Comparison of ENCODE assay signal across 18 cellular contexts in the genomic region with DNA sequence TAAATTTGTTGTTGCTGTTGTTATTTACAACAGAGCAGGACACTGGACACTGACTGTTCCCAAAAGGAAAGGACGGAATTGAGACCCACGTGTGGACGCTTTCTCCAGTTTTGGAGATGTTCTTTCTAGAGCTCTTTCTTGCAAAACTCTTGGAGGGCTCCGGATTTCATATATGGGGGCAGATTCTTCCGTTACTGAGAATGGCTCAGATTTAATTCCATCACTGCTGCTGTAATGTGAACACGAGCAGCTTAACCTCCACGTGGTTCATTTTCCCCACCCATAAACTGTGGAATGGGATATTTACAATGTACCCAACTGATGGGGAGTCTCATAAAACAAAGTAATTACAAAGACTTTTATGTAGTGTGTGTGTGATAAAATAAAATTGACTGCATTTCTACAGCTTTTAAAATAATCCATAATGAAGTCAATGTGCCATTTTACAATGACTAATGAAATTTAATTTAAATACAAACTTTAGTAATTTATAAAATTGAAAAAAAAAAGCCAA. TPM values are rescaled to one million over a fixed set of nuclear protein-coding genes. Genes with fewer than 3 reads are reported as not detected.
DNase-seq lines count a peak whose midpoint lies in the region; ATAC-seq and TF ChIP-seq lines count a peak whose summit lies in the region.
"Had no signal": no experiment of that assay in that cellular context is flagged by ENCODE, and none has a peak within 500 bp of the region (broad histone marks: within the 10 kb centered on the region; RNA-seq: fewer than 3 reads in every experiment).

No MANE protein-coding gene starts in this region.

- H3K4me3 ChIP-seq in WERI-Rb-1 (ENCODE audit: low read depth, low read length) (0 out of 2 replicates have a peak overlapping the region, but pooled peaks have one; percentile 18), esophagus squamous epithelium (no peak overlapping the region), neural progenitor cell (no peak overlapping the region)
- H3K4me3 ChIP-seq: A549, GM23248, HAP-1 had no signal

- H3K4me1 Mint-ChIP-seq in neural progenitor cell, result peaks cover 6% of the 10 kb centered on the region
- H3K4me1 Mint-ChIP-seq: CD4-positive, alpha-beta memory T cell; IgD-negative memory B cell had no signal

- no peaks in the 10 kb centered on the region for H3F3A ChIP-seq in neural progenitor cell (ENCODE audit: low read depth)

- H3K36me3 ChIP-seq in WERI-Rb-1, result no peaks in the 10 kb centered on the region
- no peaks in the 10 kb centered on the region for H3K36me3 ChIP-seq in esophagus squamous epithelium
- H3K36me3 ChIP-seq in neural progenitor cell, result no peaks in the 10 kb centered on the region
- H3K36me3 ChIP-seq: BE2C, HAP-1 had no signal

- no peak for ATAC-seq in HG02852 (IDR thresholded peaks at IDR 0.05; ENCODE audit: unreplicated experiment)
- no peak for ATAC-seq in GM18517 (IDR thresholded peaks at IDR 0.05; ENCODE audit: unreplicated experiment)
- ATAC-seq in GM21528 (IDR thresholded peaks at IDR 0.05; ENCODE audit: low FRiP score, unreplicated experiment), result no peak
- ATAC-seq: A549 had no signal

- H3K9me3 ChIP-seq in WERI-Rb-1 (ENCODE audit: severe bottlenecking) (no peaks in the 10 kb centered on the region), esophagus squamous epithelium (no peaks in the 10 kb centered on the region), neural progenitor cell (ENCODE audit: low read depth) (no peaks in the 10 kb centered on the region)
- H3K9me3 ChIP-seq: A549, BE2C, HAP-1 had no signal

- peaks cover 0 to 39% (median 3%) of the 10 kb centered on the region in 3 donors for H3K4me1 ChIP-seq in esophagus squamous epithelium
- H3K4me1 ChIP-seq in neural progenitor cell, result peaks cover 11% of the 10 kb centered on the region
- H3K4me1 ChIP-seq: A549, HAP-1 had no signal

- peaks cover 2% of the 10 kb centered on the region for H3K9me3 Mint-ChIP-seq in neural progenitor cell

- H3K9ac ChIP-seq in neural progenitor cell, result no peak overlapping the region
- H3K9ac ChIP-seq: GM23248, KMS-11 had no signal

- WGBS in esophagus squamous epithelium, 2 donors, result 56 to 66% methylated on average over 7 of the region's 7 CpGs

- DNase-seq in HEK293T (ENCODE audit: extremely low spot score) (no peak), WERI-Rb-1 (no peak), esophagus squamous epithelium (lab: John Stamatoyannopoulos, UW) (no peak), neural progenitor cell (ENCODE audit: low spot score) (no peak), GM03348 (ENCODE audit: low spot score) (no peak)
- DNase-seq: BE2C; CD4-positive, alpha-beta memory T cell; DMS153; DMS79 treated with DMSO at 0.1 percent for 48 hours; GDM1; GM23248 had no signal

- H3K27ac Mint-ChIP-seq in neural progenitor cell, result no peak overlapping the region
- H3K27ac Mint-ChIP-seq: IgD-negative memory B cell had no signal

- TF ChIP-seq CTCF in WERI-Rb-1 (IDR thresholded peaks at IDR 0.05; ENCODE audit: low read depth, low read length) (no peak), esophagus squamous epithelium (IDR thresholded peaks at IDR 0.05) (no peak), neural progenitor cell (IDR thresholded peaks at IDR 0.05) (no peak)

- peak overlapping the region; percentile 95 for H2AFZ ChIP-seq in neural progenitor cell (replicated peaks)
- H2AFZ ChIP-seq: GM23248 had no signal

- POLR2A ChIA-PET in HEK293T (lab: Yijun Ruan, JAX), result no interaction called here

- H3K4me2 ChIP-seq in neural progenitor cell, result peak overlapping the region; percentile 8
- H3K4me2 ChIP-seq: A549, KMS-11 had no signal

- intact Hi-C loops in esophagus squamous epithelium (cut with DNase I), result no loop called here

- H3K27ac ChIP-seq in WERI-Rb-1, result no peak overlapping the region
- peak overlapping the region in 3 of 4 donors; percentile 17 to 42 (median 26) for H3K27ac ChIP-seq in esophagus squamous epithelium
- no peak overlapping the region for H3K27ac ChIP-seq in neural progenitor cell
- H3K27ac ChIP-seq: A549, GM23248, KMS-11 had no signal

- H3K27me3 Mint-ChIP-seq in neural progenitor cell (ENCODE audit: insufficient read depth, low read depth), result no peaks in the 10 kb centered on the region

- no peaks in the 10 kb centered on the region for H4K20me1 ChIP-seq in neural progenitor cell (ENCODE audit: low read depth)

- H3K36me3 Mint-ChIP-seq in neural progenitor cell, result no peaks in the 10 kb centered on the region
- H3K36me3 Mint-ChIP-seq: CD4-positive, alpha-beta memory T cell; IgD-negative memory B cell had no signal

- H3K4me3 Mint-ChIP-seq in neural progenitor cell, result no peak overlapping the region
- H3K4me3 Mint-ChIP-seq: CD4-positive, alpha-beta memory T cell; IgD-negative memory B cell had no signal

- no peaks in the 10 kb centered on the region for H3K27me3 ChIP-seq in WERI-Rb-1 (ENCODE audit: insufficient read depth, low read depth, severe bottlenecking)
- peaks cover 0 to 20% (median 0%) of the 10 kb centered on the region in 4 donors for H3K27me3 ChIP-seq in esophagus squamous epithelium
- H3K27me3 ChIP-seq in neural progenitor cell, result no peaks in the 10 kb centered on the region
- H3K27me3 ChIP-seq: BE2C had no signal

- no peaks in the 10 kb centered on the region for H3K79me2 ChIP-seq in neural progenitor cell (ENCODE audit: low read depth)

- CTCF ChIA-PET in HEK293T (lab: Yijun Ruan, JAX), result interaction anchor here (1.1 kb wide), 1 partner anchor 9 kb away, joined by 3 read pairs; no protein-coding TSS in a partner anchor

- TF ChIP-seq POLR2A in esophagus squamous epithelium (IDR thresholded peaks at IDR 0.05), result no peak

TF ChIP-seq in HEK293T, 16 proteins besides CTCF, POLR2A, EP300 and RAD21:
- TF ChIP-seq ELF4 (IDR thresholded peaks at IDR 0.05) (no peak), HDGF (IDR thresholded peaks at IDR 0.05; ENCODE audit: borderline replicate concordance) (no peak), L3MBTL2 (conservative IDR thresholded peaks at IDR 0.05) (peak; percentile 60), ARNT (IDR thresholded peaks at IDR 0.05) (no peak), BHLHE40 (IDR thresholded peaks at IDR 0.05; ENCODE audit: borderline replicate concordance) (no peak), SP1 (IDR thresholded peaks at IDR 0.05) (no peak), TARDBP (IDR thresholded peaks at IDR 0.05) (no peak), FOXK2 (IDR thresholded peaks at IDR 0.05) (no peak), LEF1 (IDR thresholded peaks at IDR 0.05; ENCODE audit: borderline replicate concordance) (no peak), SUZ12 (IDR thresholded peaks at IDR 0.05) (no peak), PKNOX1 (IDR thresholded peaks at IDR 0.05) (0 out of 2 replicates have a peak, but pooled peaks have one; percentile 29), FOXA1 (IDR thresholded peaks at IDR 0.05) (no peak), CTBP1 (IDR thresholded peaks at IDR 0.05; ENCODE audit: borderline replicate concordance) (peak; percentile 53; the same call in 1 of the 2 replicates), ZNF384 (IDR thresholded peaks at IDR 0.05) (no peak), FOXM1 (IDR thresholded peaks at IDR 0.05; ENCODE audit: borderline replicate concordance) (no peak), NFRKB (IDR thresholded peaks at IDR 0.05) (no peak)

RNA-seq across cellular contexts. Expression of gene MSRB2, which starts 15.1 kb away (rescaled TPM):
- total RNA-seq in esophagus squamous epithelium, result 10 to 100 TPM in 2 of 4 donors, 1 to 10 TPM in 2; 8.7 to 19.3 (median 13.7) TPM
- total RNA-seq in neural progenitor cell (ENCODE audit: low replicate concordance), result 15.2 and 17.2 TPM in 2 replicates

Comparison
In these comparisons a context has a peak if more than half of its experiments do, and no peak if none do; other contexts are left out.
1. H3K27ac ChIP-seq: peak in esophagus squamous epithelium (3 of 4); none in WERI-Rb-1 (single experiment) and neural progenitor cell (single experiment).